Comparison of ENCODE assay signal across 10 cellular contexts in genomic region chr11:128498846-128499245, GRCh38.
DNase-seq lines count a peak whose midpoint lies in the region; ATAC-seq, FAIRE-seq and TF ChIP-seq lines count a peak whose summit lies in the region.
"Had no signal": no experiment of that assay in that cellular context is flagged by ENCODE, and none has a peak within 500 bp of the region (broad histone marks: within the 10 kb centered on the region; RNA-seq: fewer than 3 reads in every experiment).

No MANE protein-coding gene starts in this region.

- H2AFZ ChIP-seq in GM12878 (ENCODE audit: control insufficient read depth, low read depth, low read length) = no peak overlapping the region

- H3K9ac ChIP-seq in GM12878 (ENCODE audit: control insufficient read depth, insufficient read depth, low read length) = no peak overlapping the region

- H3K27me3 Mint-ChIP-seq in osteocyte (ENCODE audit: unreplicated experiment) = no peaks in the 10 kb centered on the region

- FAIRE-seq in GM12878 (lab: Jason Lieb, UNC) = no peak

- intact Hi-C loops in GM12878 (cut with micrococcal nuclease; ENCODE audit: unreplicated experiment) = no loop called here
- intact Hi-C loops in mucosa of descending colon (cut with DNase I, micrococcal nuclease) = no loop called here

- H3K9me3 ChIP-seq in DOHH2 (ENCODE audit: control insufficient read depth, insufficient read depth, low read length) (no peaks in the 10 kb centered on the region), GM12878 (replicated peaks; ENCODE audit: control insufficient read depth, insufficient read depth, low read length) (no peaks in the 10 kb centered on the region), mucosa of descending colon (no peaks in the 10 kb centered on the region)

- BruUV-seq in GM12878 (replicated peaks; lab: Mats Ljungman, UMichigan) = no TSS peak

- H3K4me2 ChIP-seq in DOHH2 (ENCODE audit: low read length) (peak overlapping the region; percentile 62), GM12878 (ENCODE audit: control insufficient read depth, insufficient read depth) (peak overlapping the region; percentile 51)

- H3K79me2 ChIP-seq in DOHH2 (ENCODE audit: control insufficient read depth, low read length) (peaks cover 100% of the 10 kb centered on the region), GM12878 (ENCODE audit: control insufficient read depth, insufficient read depth, low read length) (peaks cover 100% of the 10 kb centered on the region)

- POLR2A ChIA-PET in GM12878 (lab: Charles Lee) = interaction anchor here (2.3 to 4.0 kb wide), 2 partner anchors 16 to 21 kb away, joined by 12 to 16 read pairs; no protein-coding TSS in a partner anchor

- DNase-seq in M059J (ENCODE audit: low read depth) (peak; percentile 90), GM12878 (ENCODE audit: low read depth, low spot score) (no peak), osteocyte (ENCODE audit: extremely low spot score, unreplicated experiment) (no peak), KG1 (lab: John Stamatoyannopoulos, UW) (no peak), NCI-H2107 (lab: John Stamatoyannopoulos, UW) (no peak), mucosa of descending colon (no peak)
- DNase-seq: effector CD4-positive, alpha-beta T cell; NCI-H526 treated with DMSO at 0.1 percent for 48 hours had no signal

- in situ Hi-C loops in GM12878 (cut with MboI) = no loop called here

- H3K36me3 Mint-ChIP-seq in osteocyte (ENCODE audit: unreplicated experiment) = peaks cover 2% of the 10 kb centered on the region

- peaks cover 15% of the 10 kb centered on the region for H3F3A ChIP-seq in DOHH2 (ENCODE audit: control insufficient read depth, insufficient read depth)

- peak overlapping the region; percentile 42 for H3K4me3 ChIP-seq in DOHH2 (ENCODE audit: low read length)
- no peak overlapping the region for H3K4me3 ChIP-seq in GM12878
- H3K4me3 ChIP-seq in mucosa of descending colon = no peak overlapping the region

- TF ChIP-seq CTCF in DOHH2 (IDR thresholded peaks at IDR 0.05; ENCODE audit: low read depth, low read length, poor library complexity, severe bottlenecking) (no peak), GM12878 (IDR thresholded peaks at IDR 0.05 in 2 of 3, conservative IDR thresholded peaks at IDR 0.05 in 1 of 3; ENCODE audit: control insufficient read depth in 2 of 3, extremely low read depth in 1 of 3, insufficient read depth in 1 of 3, low read depth in 3 of 3, low read length in 3 of 3) (no peak), osteocyte (IDR thresholded peaks at IDR 0.05) (no peak), mucosa of descending colon (IDR thresholded peaks at IDR 0.05) (no peak)

- no peak for ATAC-seq in GM12878
- ATAC-seq in HG02623 (IDR thresholded peaks at IDR 0.05; ENCODE audit: unreplicated experiment) = no peak
- ATAC-seq in mucosa of descending colon = no peak

- CTCF ChIA-PET in GM12878 (lab: Yijun Ruan, JAX) = interaction anchor here (1.3 to 3.2 kb wide), 3 partner anchors 10 to 26 kb away, joined by 3 to 18 read pairs (median 3); no protein-coding TSS in a partner anchor

- no peak for TF ChIP-seq RAD21 in GM12878 (IDR thresholded peaks at IDR 0.05; ENCODE audit: insufficient read depth, low read depth, low read length)

- H4K20me1 ChIP-seq in DOHH2 (ENCODE audit: control insufficient read depth, insufficient read depth, low read depth, low read length) = peaks cover 77% of the 10 kb centered on the region
- no peaks in the 10 kb centered on the region for H4K20me1 ChIP-seq in GM12878 (ENCODE audit: control insufficient read depth, insufficient read depth)

- H3K4me1 ChIP-seq in DOHH2 (ENCODE audit: control insufficient read depth, low read length) (peaks cover 99% of the 10 kb centered on the region), GM12878 (ENCODE audit: control insufficient read depth, insufficient read depth, low read length) (peaks cover 69% of the 10 kb centered on the region), mucosa of descending colon (ENCODE audit: low read depth) (peaks cover 49% of the 10 kb centered on the region)

- TF ChIP-seq EP300 in GM12878 (IDR thresholded peaks at IDR 0.05; ENCODE audit: borderline replicate concordance in 1 of 2, control insufficient read depth in 1 of 2, low read depth in 2 of 2, low read length in 2 of 2) = no peak

- H3K4me1 Mint-ChIP-seq in osteocyte (ENCODE audit: unreplicated experiment) = peaks cover 97% of the 10 kb centered on the region

- TF ChIP-seq POLR2A in GM12878 (IDR thresholded peaks at IDR 0.05; ENCODE audit: low read depth, low read length) = no peak

- SMC1A ChIA-PET in GM12878 (lab: Charles Lee; ENCODE audit: uncharacterized antibody, unreplicated experiment) = interaction anchor here (0.9 to 3.9 kb wide), 9 partner anchors 10 to 131 kb away, joined by 3 to 42 read pairs (median 6); no protein-coding TSS in a partner anchor

- 24% methylated on average over 2 of the region's 2 CpGs for WGBS in GM12878 (ENCODE audit: insufficient coverage, insufficient replicate concordance, low lambda C conversion rate, missing lambda C conversion rate)

- no peaks in the 10 kb centered on the region for H3K27me3 ChIP-seq in DOHH2 (ENCODE audit: control insufficient read depth, low read length)
- H3K27me3 ChIP-seq in GM12878 (replicated peaks in 1 of 2; ENCODE audit: control insufficient read depth in 2 of 2, insufficient read depth in 2 of 2, low read length in 1 of 2) = no peaks in the 10 kb centered on the region

- H3K36me3 ChIP-seq in DOHH2 (ENCODE audit: control insufficient read depth, low read length) (peaks cover 98% of the 10 kb centered on the region), GM12878 (ENCODE audit: control insufficient read depth in 2 of 2, insufficient read depth in 2 of 2, low read length in 1 of 2) (peaks cover 0 to 2% of the 10 kb centered on the region in 2 experiments; a peak in 1 of 4 replicates), mucosa of descending colon (ENCODE audit: low read depth) (no peaks in the 10 kb centered on the region)

- peak overlapping the region; percentile 91 for H3K27ac Mint-ChIP-seq in osteocyte (ENCODE audit: unreplicated experiment)

- RAD21 ChIA-PET in GM12878 (lab: Charles Lee; ENCODE audit: unreplicated experiment) = interaction anchor here (0.8 to 3.2 kb wide), 5 partner anchors 13 to 27 kb away, joined by 3 to 32 read pairs (median 3); no protein-coding TSS in a partner anchor

- H3K27ac ChIP-seq in DOHH2 (ENCODE audit: low read depth, low read length) (peak overlapping the region; percentile 36), GM12878 (ENCODE audit: control insufficient read depth, insufficient read depth) (peak overlapping the region; percentile 25; the same call in 1 of the 2 replicates)

- no peaks in the 10 kb centered on the region for H3K9me3 Mint-ChIP-seq in osteocyte (ENCODE audit: unreplicated experiment)

- H3K4me3 Mint-ChIP-seq in osteocyte (ENCODE audit: unreplicated experiment) = no peak overlapping the region

- H3K9me2 ChIP-seq in DOHH2 (replicated peaks; ENCODE audit: control insufficient read depth, low read length) = no peaks in the 10 kb centered on the region

TF ChIP-seq in GM12878, 131 proteins besides CTCF, POLR2A, EP300 and RAD21:
- no peak for TF ChIP-seq EED (IDR thresholded peaks at IDR 0.05; ENCODE audit: low read depth)
- no peak for TF ChIP-seq FOS (IDR thresholded peaks at IDR 0.05; ENCODE audit: borderline replicate concordance, extremely low read depth, insufficient read length)
- TF ChIP-seq ZZZ3 (IDR thresholded peaks at IDR 0.05; ENCODE audit: control insufficient read depth, insufficient read length, low read depth) = no peak
- no peak for TF ChIP-seq SMAD1 (IDR thresholded peaks at IDR 0.05; ENCODE audit: low read depth, partially characterized antibody)
- TF ChIP-seq FOXK2 (IDR thresholded peaks at IDR 0.05) = no peak
- TF ChIP-seq ESRRA (IDR thresholded peaks at IDR 0.05; ENCODE audit: low read length) = no peak
- TF ChIP-seq EGR1 (IDR thresholded peaks at IDR 0.05; ENCODE audit: borderline replicate concordance in 1 of 2, low read depth in 2 of 2, low read length in 2 of 2) = no peak
- TF ChIP-seq SMAD5 (IDR thresholded peaks at IDR 0.05; ENCODE audit: low read depth) = no peak
- TF ChIP-seq USF2 (IDR thresholded peaks at IDR 0.05; ENCODE audit: borderline replicate concordance, low read depth, low read length) = no peak
- TF ChIP-seq SIN3A (IDR thresholded peaks at IDR 0.05; ENCODE audit: low read depth, low read length) = no peak
